In the genomic region with DNA sequence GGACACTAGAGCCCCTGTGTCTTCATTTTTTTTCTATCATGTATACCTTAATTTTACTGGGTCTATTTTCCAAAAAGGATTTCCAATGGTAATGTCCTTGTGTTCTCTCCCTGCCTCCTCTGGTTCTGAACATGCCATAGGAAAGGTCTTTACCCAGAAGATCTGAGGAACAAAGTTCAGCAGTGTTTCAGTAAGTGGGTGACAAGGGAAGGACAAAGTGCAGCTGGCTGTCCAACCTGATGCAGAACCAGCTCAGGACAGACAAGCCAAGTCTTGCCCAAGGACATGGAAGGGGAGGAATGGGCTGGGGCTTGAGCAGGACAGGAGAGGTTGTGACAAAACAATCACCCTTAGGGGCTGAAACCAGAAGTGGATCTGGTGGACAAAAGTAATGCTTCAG, we compare ENCODE assay signal across 18 cellular contexts.
DNase-seq lines count a peak whose midpoint lies in the region; ATAC-seq, FAIRE-seq and TF ChIP-seq lines count a peak whose summit lies in the region.
"Had no signal": no experiment of that assay in that cellular context is flagged by ENCODE, and none has a peak within 500 bp of the region (broad histone marks: within the 10 kb centered on the region; RNA-seq: fewer than 3 reads in every experiment).

No MANE protein-coding gene starts in this region.

- no peak overlapping the region for H2AK5ac ChIP-seq in mesendoderm (ENCODE audit: low read length)

- no peaks in the 10 kb centered on the region for H3K79me1 ChIP-seq in mesendoderm (ENCODE audit: low read length)

- H3K4me2 ChIP-seq in HepG2 (ENCODE audit: low read depth, low read length) (peak overlapping the region; percentile 30), parathyroid adenoma (ENCODE audit: low read length) (no peak overlapping the region), mesendoderm (ENCODE audit: low read length) (no peak overlapping the region)
- H3K4me2 ChIP-seq: BLaER1 had no signal

- H3K4me3 ChIP-seq in HepG2 (replicated peaks in 1 of 3; ENCODE audit: insufficient read depth in 1 of 3, low read depth in 2 of 3, low read length in 3 of 3) (no peak overlapping the region), parathyroid adenoma (ENCODE audit: low read depth, low read length) (no peak overlapping the region), mesendoderm (ENCODE audit: low read length) (no peak overlapping the region)
- H3K4me3 ChIP-seq: BLaER1 had no signal

- H3K9ac ChIP-seq in HepG2 (ENCODE audit: insufficient read depth, low read depth, low read length) (no peak overlapping the region), parathyroid adenoma (no peak overlapping the region), mesendoderm (ENCODE audit: low read length) (no peak overlapping the region)
- H3K9ac ChIP-seq: BLaER1 had no signal

- FAIRE-seq in HepG2 (lab: Jason Lieb, UNC) = no peak
- FAIRE-seq: GM19239, HTR-8/SVneo had no signal

- CTCF ChIA-PET in HepG2 (lab: Yijun Ruan, JAX; ENCODE audit: low intra/inter-chr PET ratio, low total read pairs) = interaction anchor here (2.9 kb wide), 1 partner anchor 347 kb away, joined by 14 read pairs; no protein-coding TSS in a partner anchor

- no peak for TF ChIP-seq RAD21 in HepG2 (CRISPR knock-in tag; IDR thresholded peaks at IDR 0.05)

- no peak overlapping the region for H2BK5ac ChIP-seq in mesendoderm (ENCODE audit: low read length)

- intact Hi-C loops in Right ventricle myocardium superior (cut with DNase I) (no loop called here), cardiac septum (cut with DNase I) (loop anchor here (2.0 kb wide), 1 partner anchor 348 kb away; no protein-coding TSS in a partner anchor), HepG2 (cut with micrococcal nuclease; ENCODE audit: unreplicated experiment) (loop anchor here (10.0 kb wide), 1 partner anchor 510 kb away; no protein-coding TSS in a partner anchor)

- H4K20me1 ChIP-seq in HepG2 (ENCODE audit: insufficient read depth, low read length) = no peaks in the 10 kb centered on the region
- H4K20me1 ChIP-seq: BLaER1 had no signal

- no peak overlapping the region for H3K18ac ChIP-seq in mesendoderm (ENCODE audit: low read length)

- TF ChIP-seq EP300 in HepG2 (IDR thresholded peaks at IDR 0.05; ENCODE audit: low read depth in 2 of 2, low read length in 2 of 2) (no peak), HepG2 (CRISPR knock-in tag; IDR thresholded peaks at IDR 0.05; ENCODE audit: borderline replicate concordance) (no peak)

- ATAC-seq in Right ventricle myocardium superior (ENCODE audit: poor library complexity) = peak; percentile 35
- peak; percentile 72 for ATAC-seq in HepG2

- no peak overlapping the region for H2BK15ac ChIP-seq in mesendoderm (replicated peaks; ENCODE audit: low read depth)

- no peak overlapping the region for H3K4ac ChIP-seq in mesendoderm (ENCODE audit: low read depth, low read length)

- no peak for TF ChIP-seq POLR2A in HepG2 (IDR thresholded peaks at IDR 0.05; ENCODE audit: insufficient read depth in 1 of 2, low read depth in 2 of 2, low read length in 2 of 2)

- H4K5ac ChIP-seq in mesendoderm (ENCODE audit: low read length) = no peak overlapping the region

- no peak overlapping the region for H2BK120ac ChIP-seq in mesendoderm (ENCODE audit: low read depth, low read length)

- BruUV-seq in HepG2 (replicated peaks; lab: Mats Ljungman, UMichigan) = no TSS peak

- H3K79me2 ChIP-seq in HepG2 (ENCODE audit: insufficient read depth, low read length) (no peaks in the 10 kb centered on the region), parathyroid adenoma (no peaks in the 10 kb centered on the region), mesendoderm (ENCODE audit: control insufficient read depth, insufficient read depth, low read length) (no peaks in the 10 kb centered on the region)

- DNase-seq in Right ventricle myocardium superior (no peak), cardiac septum (ENCODE audit: low spot score) (no peak), HepG2 (ENCODE audit: low spot score) (peak; percentile 2), mesendoderm (no peak), NCI-H128 (lab: John Stamatoyannopoulos, UW; ENCODE audit: unreplicated experiment) (no peak)
- DNase-seq in activated naive CD4-positive, alpha-beta T cell treated with Interleukin-2 at 50 U/mL for 16 hours = no peak
- DNase-seq: 8988T; AML-193; Caco-2; CD8-positive, alpha-beta memory T cell; DND-41; GF-D8; HCEC 1CT; HFFc6 had no signal

- no peaks in the 10 kb centered on the region for H3K27me3 ChIP-seq in HepG2 (ENCODE audit: control insufficient read depth in 1 of 2, insufficient read depth in 2 of 2, low read length in 2 of 2)
- no peaks in the 10 kb centered on the region for H3K27me3 ChIP-seq in parathyroid adenoma (ENCODE audit: control insufficient read depth, insufficient read depth, low read length)
- H3K27me3 ChIP-seq in mesendoderm (ENCODE audit: insufficient read depth, low read length, poor library complexity) = no peaks in the 10 kb centered on the region
- H3K27me3 ChIP-seq: BLaER1 had no signal

- in situ Hi-C loops in HepG2 (cut with HindIII; ENCODE audit: extremely low pct_ligation_motif_present, low pct_unique_long_range_greater_than_20kb) = loop anchor here (10.0 to 25.0 kb wide), 2 partner anchors 510 to 608 kb away; no protein-coding TSS in a partner anchor

- H2AFZ ChIP-seq in HepG2 (ENCODE audit: low read length) (no peak overlapping the region), parathyroid adenoma (peak overlapping the region; percentile 44)

- no peak overlapping the region for H3K23ac ChIP-seq in mesendoderm (ENCODE audit: low read length)

- POLR2A ChIA-PET in HepG2 (lab: Yijun Ruan, JAX) = no interaction called here

- H3K27ac ChIP-seq in HepG2 (ENCODE audit: extremely low read length, insufficient read depth, low read length) = no peak overlapping the region
- H3K27ac ChIP-seq in parathyroid adenoma = no peak overlapping the region
- no peak overlapping the region for H3K27ac ChIP-seq in mesendoderm (ENCODE audit: low read depth, low read length)
- H3K27ac ChIP-seq: BLaER1 had no signal

- H3K9me3 ChIP-seq in HepG2 (ENCODE audit: low read length) (no peaks in the 10 kb centered on the region), parathyroid adenoma (ENCODE audit: control insufficient read depth, low read length) (no peaks in the 10 kb centered on the region)
- H3K9me3 ChIP-seq: BLaER1, Caco-2 had no signal

- H3K4me1 ChIP-seq in HepG2 (ENCODE audit: insufficient read depth, low read length) (peaks cover 12% of the 10 kb centered on the region), parathyroid adenoma (peaks cover 15% of the 10 kb centered on the region), mesendoderm (ENCODE audit: control insufficient read depth, low read depth, low read length) (no peaks in the 10 kb centered on the region)
- H3K4me1 ChIP-seq: Caco-2 had no signal

- no peak overlapping the region for H4K8ac ChIP-seq in mesendoderm (ENCODE audit: low read depth, low read length)

- no peak overlapping the region for H3K56ac ChIP-seq in mesendoderm (ENCODE audit: low read length)

- H3K36me3 ChIP-seq in HepG2 (replicated peaks in 1 of 2; ENCODE audit: control insufficient read depth in 1 of 2, insufficient read depth in 2 of 2, low read length in 2 of 2) (no peaks in the 10 kb centered on the region), parathyroid adenoma (ENCODE audit: control insufficient read depth, insufficient read depth, low read length) (no peaks in the 10 kb centered on the region), mesendoderm (ENCODE audit: control insufficient read depth, insufficient read depth, low read length) (no peaks in the 10 kb centered on the region)
- H3K36me3 ChIP-seq: BLaER1 had no signal

- TF ChIP-seq CTCF in HepG2 (CRISPR knock-in tag; IDR thresholded peaks at IDR 0.05) (no peak), parathyroid adenoma (IDR thresholded peaks at IDR 0.05) (no peak)

TF ChIP-seq in HepG2, 621 proteins besides CTCF, POLR2A, EP300 and RAD21 (continues in another document):
- 0 out of 2 replicates have a peak, but pooled peaks have one; percentile 22 for TF ChIP-seq SALL1 (CRISPR knock-in tag; IDR thresholded peaks at IDR 0.05)
- no peak for TF ChIP-seq HNRNPL (IDR thresholded peaks at IDR 0.05; ENCODE audit: low read depth, low read length)
- TF ChIP-seq ZMYM4 (CRISPR knock-in tag; IDR thresholded peaks at IDR 0.05) = 0 out of 2 replicates have a peak, but pooled peaks have one; percentile 25
- TF ChIP-seq, protein P1, sequence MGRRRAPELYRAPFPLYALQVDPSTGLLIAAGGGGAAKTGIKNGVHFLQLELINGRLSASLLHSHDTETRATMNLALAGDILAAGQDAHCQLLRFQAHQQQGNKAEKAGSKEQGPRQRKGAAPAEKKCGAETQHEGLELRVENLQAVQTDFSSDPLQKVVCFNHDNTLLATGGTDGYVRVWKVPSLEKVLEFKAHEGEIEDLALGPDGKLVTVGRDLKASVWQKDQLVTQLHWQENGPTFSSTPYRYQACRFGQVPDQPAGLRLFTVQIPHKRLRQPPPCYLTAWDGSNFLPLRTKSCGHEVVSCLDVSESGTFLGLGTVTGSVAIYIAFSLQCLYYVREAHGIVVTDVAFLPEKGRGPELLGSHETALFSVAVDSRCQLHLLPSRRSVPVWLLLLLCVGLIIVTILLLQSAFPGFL (CRISPR knock-in tag; IDR thresholded peaks at IDR 0.05) = no peak
- TF ChIP-seq TEAD3 (CRISPR knock-in tag; optimal IDR thresholded peaks at IDR 0.05; ENCODE audit: borderline replicate concordance) = peak; percentile 9
- no peak for TF ChIP-seq REXO4 (CRISPR knock-in tag; IDR thresholded peaks at IDR 0.05; ENCODE audit: borderline replicate concordance)
- TF ChIP-seq, protein P2, sequence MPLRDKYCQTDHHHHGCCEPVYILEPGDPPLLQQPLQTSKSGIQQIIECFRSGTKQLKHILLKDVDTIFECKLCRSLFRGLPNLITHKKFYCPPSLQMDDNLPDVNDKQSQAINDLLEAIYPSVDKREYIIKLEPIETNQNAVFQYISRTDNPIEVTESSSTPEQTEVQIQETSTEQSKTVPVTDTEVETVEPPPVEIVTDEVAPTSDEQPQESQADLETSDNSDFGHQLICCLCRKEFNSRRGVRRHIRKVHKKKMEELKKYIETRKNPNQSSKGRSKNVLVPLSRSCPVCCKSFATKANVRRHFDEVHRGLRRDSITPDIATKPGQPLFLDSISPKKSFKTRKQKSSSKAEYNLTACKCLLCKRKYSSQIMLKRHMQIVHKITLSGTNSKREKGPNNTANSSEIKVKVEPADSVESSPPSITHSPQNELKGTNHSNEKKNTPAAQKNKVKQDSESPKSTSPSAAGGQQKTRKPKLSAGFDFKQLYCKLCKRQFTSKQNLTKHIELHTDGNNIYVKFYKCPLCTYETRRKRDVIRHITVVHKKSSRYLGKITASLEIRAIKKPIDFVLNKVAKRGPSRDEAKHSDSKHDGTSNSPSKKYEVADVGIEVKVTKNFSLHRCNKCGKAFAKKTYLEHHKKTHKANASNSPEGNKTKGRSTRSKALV (CRISPR knock-in tag; IDR thresholded peaks at IDR 0.05) = no peak
- peak; percentile 49 for TF ChIP-seq HNF4G (IDR thresholded peaks at IDR 0.05; ENCODE audit: borderline replicate concordance, low read depth, low read length)
- no peak; the same call in 1 of the 2 replicates for TF ChIP-seq HNF4G (CRISPR knock-in tag; IDR thresholded peaks at IDR 0.05; ENCODE audit: borderline replicate concordance, low read depth)
- peak; percentile 73; the same call in 1 of the 2 replicates for TF ChIP-seq ESRRA (CRISPR knock-in tag; IDR thresholded peaks at IDR 0.05; ENCODE audit: low read depth)
- TF ChIP-seq ZNF644 (CRISPR knock-in tag; IDR thresholded peaks at IDR 0.05; ENCODE audit: low read depth) = 0 out of 2 replicates have a peak, but pooled peaks have one; percentile 15
